Comparison of ENCODE assay signal across 1 cellular context in genomic region chr5:82422001-82422740, GRCh38.
A peak's percentile ranks its signal among the peaks of the same experiment; 100 is the strongest.
TF ChIP-seq lines count a peak whose summit lies in the region.

No MANE protein-coding gene starts in this region.

TF ChIP-seq in K562, 482 proteins besides CTCF, POLR2A, EP300 and RAD21 (continued from another document):
- no peak for TF ChIP-seq ID3 (CRISPR knock-in tag; IDR thresholded peaks at IDR 0.05)
- TF ChIP-seq ID3 (tag; IDR thresholded peaks at IDR 0.05) = 0 out of 2 replicates have a peak, but pooled peaks have one; percentile 15
- peak; percentile 27; the same call in 1 of the 2 replicates for TF ChIP-seq BRD4 (IDR thresholded peaks at IDR 0.05)
- TF ChIP-seq SMC3 (conservative IDR thresholded peaks at IDR 0.05; ENCODE audit: insufficient read depth, low read depth, low read length) = no peak
- no peak for TF ChIP-seq FOXK2 (conservative IDR thresholded peaks at IDR 0.05 in 1 of 2, IDR thresholded peaks at IDR 0.05 in 1 of 2; ENCODE audit: low read depth in 2 of 2)
- no peak for TF ChIP-seq CHD2 (IDR thresholded peaks at IDR 0.05; ENCODE audit: low read depth, low read length)
- no peak for TF ChIP-seq MCM5 (IDR thresholded peaks at IDR 0.05; ENCODE audit: low read depth)
- no peak for TF ChIP-seq POLR2AphosphoS5 (IDR thresholded peaks at IDR 0.05; ENCODE audit: control insufficient read depth, insufficient read depth, low read depth, low read length)
- TF ChIP-seq GTF2B (IDR thresholded peaks at IDR 0.05; ENCODE audit: extremely low read depth, insufficient read length) = no peak
- TF ChIP-seq MBD1 (CRISPR knock-in tag; IDR thresholded peaks at IDR 0.05) = no peak
- TF ChIP-seq ZNF174 (CRISPR knock-in tag; IDR thresholded peaks at IDR 0.05) = no peak
- peak; percentile 31; the same call in 1 of the 2 replicates for TF ChIP-seq HMBOX1 (IDR thresholded peaks at IDR 0.05)
- no peak for TF ChIP-seq ZNF77 (CRISPR knock-in tag; IDR thresholded peaks at IDR 0.05)
- TF ChIP-seq MYBL2 (IDR thresholded peaks at IDR 0.05; ENCODE audit: low read depth) = no peak
- no peak for TF ChIP-seq MYBL2 (CRISPR knock-in tag; IDR thresholded peaks at IDR 0.05; ENCODE audit: borderline replicate concordance)
- no peak for TF ChIP-seq ZNF668 (CRISPR knock-in tag; IDR thresholded peaks at IDR 0.05)
- TF ChIP-seq ZNF766 (CRISPR knock-in tag; conservative IDR thresholded peaks at IDR 0.05) = no peak
- TF ChIP-seq SPI1 (IDR thresholded peaks at IDR 0.05; ENCODE audit: borderline replicate concordance, low read depth, low read length) = no peak
- no peak for TF ChIP-seq HNRNPH1 (optimal IDR thresholded peaks at IDR 0.05; ENCODE audit: low read depth, low read length)
- no peak for TF ChIP-seq THAP7 (CRISPR knock-in tag; IDR thresholded peaks at IDR 0.05)
- TF ChIP-seq GTF2F1 (IDR thresholded peaks at IDR 0.05; ENCODE audit: low read depth, low read length) = no peak
- peak; percentile 66 for TF ChIP-seq PRDM10 (IDR thresholded peaks at IDR 0.05; ENCODE audit: partially characterized antibody)
- TF ChIP-seq POLR2H (tag; IDR thresholded peaks at IDR 0.05; ENCODE audit: low read depth) = 0 out of 2 replicates have a peak, but pooled peaks have one; percentile 40
- TF ChIP-seq ELK3 (CRISPR knock-in tag; IDR thresholded peaks at IDR 0.05) = no peak
- no peak for TF ChIP-seq MEF2A (IDR thresholded peaks at IDR 0.05; ENCODE audit: control insufficient read depth, low read depth, low read length)
- TF ChIP-seq RBM17 (IDR thresholded peaks at IDR 0.05; ENCODE audit: borderline replicate concordance, low read depth, low read length) = no peak
- peak; percentile 55; the same call in 1 of the 2 replicates for TF ChIP-seq DMBX1 (CRISPR knock-in tag; IDR thresholded peaks at IDR 0.05; ENCODE audit: borderline replicate concordance)
- TF ChIP-seq ZEB2 (IDR thresholded peaks at IDR 0.05) = no peak
- no peak for TF ChIP-seq U2AF2 (optimal IDR thresholded peaks at IDR 0.05; ENCODE audit: low read depth, low read length)
- TF ChIP-seq MTA3 (IDR thresholded peaks at IDR 0.05; ENCODE audit: borderline replicate concordance) = no peak
- TF ChIP-seq HOMEZ (CRISPR knock-in tag; IDR thresholded peaks at IDR 0.05) = no peak
- no peak for TF ChIP-seq ASH1L (IDR thresholded peaks at IDR 0.05; ENCODE audit: borderline replicate concordance, low read depth, partially characterized antibody)
- no peak for TF ChIP-seq NCOR1 (IDR thresholded peaks at IDR 0.05)
- TF ChIP-seq SMAD4 (CRISPR knock-in tag; conservative IDR thresholded peaks at IDR 0.05) = no peak
- no peak for TF ChIP-seq MBD2 (IDR thresholded peaks at IDR 0.05; ENCODE audit: borderline replicate concordance, low read depth)
- no peak; the same call in 1 of the 2 replicates for TF ChIP-seq ZNF589 (CRISPR knock-in tag; IDR thresholded peaks at IDR 0.05; ENCODE audit: low read depth)
- TF ChIP-seq ZNF778 (CRISPR knock-in tag; IDR thresholded peaks at IDR 0.05) = no peak
- no peak for TF ChIP-seq COPS2 (conservative IDR thresholded peaks at IDR 0.05)
- no peak for TF ChIP-seq CBFB (CRISPR knock-in tag; IDR thresholded peaks at IDR 0.05)
- no peak for TF ChIP-seq TRIM28 (IDR thresholded peaks at IDR 0.05)
- TF ChIP-seq ZNF551 (CRISPR knock-in tag; IDR thresholded peaks at IDR 0.05) = no peak
- TF ChIP-seq PRMT5 (CRISPR knock-in tag; IDR thresholded peaks at IDR 0.05) = no peak
- no peak for TF ChIP-seq TBL1XR1 (IDR thresholded peaks at IDR 0.05; ENCODE audit: low read length in 2 of 2)
- no peak for TF ChIP-seq CREBBP (IDR thresholded peaks at IDR 0.05; ENCODE audit: low read depth, low read length)
